Comparison of ENCODE assay signal across 10 cellular contexts in genomic region chr3:50242371-50242770, GRCh38. TPM values are rescaled to one million over a fixed set of nuclear protein-coding genes. Genes with fewer than 3 reads are reported as not detected.
A peak's percentile ranks its signal among the peaks of the same experiment; 100 is the strongest.
DNase-seq lines count a peak whose midpoint lies in the region; ATAC-seq and TF ChIP-seq lines count a peak whose summit lies in the region.
"Had no signal": no experiment of that assay in that cellular context is flagged by ENCODE, and none has a peak within 500 bp of the region (broad histone marks: within the 10 kb centered on the region; RNA-seq: fewer than 3 reads in every experiment).

No MANE protein-coding gene starts in this region.

- H3K4me3 ChIP-seq in GM23338 (0 out of 2 replicates have a peak overlapping the region, but pooled peaks have one; percentile 36), smooth muscle cell (no peak overlapping the region)

- H3F3A ChIP-seq in GM23338 (replicated peaks; ENCODE audit: low read depth), result peaks cover 31% of the 10 kb centered on the region
- H3F3A ChIP-seq in smooth muscle cell (ENCODE audit: low read depth), result peaks cover 23% of the 10 kb centered on the region

- H3K36me3 Mint-ChIP-seq in GM23338 (ENCODE audit: low read depth) (peaks cover 15% of the 10 kb centered on the region), activated B cell treated with CpG ODN at 0.5 μM for 24 hours (ENCODE audit: low read depth) (peaks cover 40% of the 10 kb centered on the region), glutamatergic neuron (ENCODE audit: unreplicated experiment) (no peaks in the 10 kb centered on the region)

- H3K9ac ChIP-seq in smooth muscle cell (ENCODE audit: low read depth), result peak overlapping the region; percentile 59

- intact Hi-C loops in activated B cell treated with CpG ODN at 0.5 μM for 24 hours (cut with micrococcal nuclease), result no loop called here

- H3K9me3 ChIP-seq in smooth muscle cell (replicated peaks; ENCODE audit: low read depth), result no peaks in the 10 kb centered on the region

- TF ChIP-seq CTCF in GM23338 (conservative IDR thresholded peaks at IDR 0.05; ENCODE audit: low read depth in 2 of 2) (no peak), activated B cell treated with CpG ODN at 0.5 μM for 24 hours (IDR thresholded peaks at IDR 0.05) (no peak), glutamatergic neuron (IDR thresholded peaks at IDR 0.05; ENCODE audit: partially characterized antibody, unreplicated experiment) (no peak), smooth muscle cell (IDR thresholded peaks at IDR 0.05; ENCODE audit: borderline replicate concordance, insufficient read depth, poor library complexity, severe bottlenecking) (no peak)

- H4K20me1 ChIP-seq in GM23338 (replicated peaks; ENCODE audit: insufficient read depth) (peaks cover 40% of the 10 kb centered on the region), smooth muscle cell (ENCODE audit: low read depth) (peaks cover 76% of the 10 kb centered on the region)

- 91% methylated on average over 3 of the region's 4 CpGs for WGBS in smooth muscle cell (ENCODE audit: low lambda C conversion rate)

- H3K4me3 Mint-ChIP-seq in GM23338, result peak overlapping the region; percentile 37; the same call in 2 of the 3 replicates
- peak overlapping the region; percentile 78 for H3K4me3 Mint-ChIP-seq in activated B cell treated with CpG ODN at 0.5 μM for 24 hours
- peak overlapping the region; percentile 59 for H3K4me3 Mint-ChIP-seq in glutamatergic neuron (ENCODE audit: unreplicated experiment)

- H3K27ac Mint-ChIP-seq in GM23338 (peak overlapping the region; percentile 96), activated B cell treated with CpG ODN at 0.5 μM for 24 hours (peak overlapping the region; percentile 94), glutamatergic neuron (ENCODE audit: unreplicated experiment) (peak overlapping the region; percentile 98)

- H3K4me2 ChIP-seq in GM23338, result peak overlapping the region; percentile 84
- H3K4me2 ChIP-seq in smooth muscle cell, result no peak overlapping the region

- CTCF ChIA-PET in activated B cell treated with CpG ODN at 0.5 μM for 24 hours (lab: Charles Lee), result interaction anchor here (1.6 to 10.5 kb wide), 3 partner anchors 15 to 50 kb away, joined by 4 to 76 read pairs (median 9); no protein-coding TSS in a partner anchor

- no peaks in the 10 kb centered on the region for H3K9me2 ChIP-seq in GM23338 (ENCODE audit: insufficient read depth)

- H3K27me3 Mint-ChIP-seq in GM23338 (ENCODE audit: insufficient read depth, low read depth, poor library complexity), result peaks cover 21% of the 10 kb centered on the region
- H3K27me3 Mint-ChIP-seq in activated B cell treated with CpG ODN at 0.5 μM for 24 hours, result no peaks in the 10 kb centered on the region
- peaks cover 19% of the 10 kb centered on the region for H3K27me3 Mint-ChIP-seq in glutamatergic neuron (ENCODE audit: unreplicated experiment)

- H3K36me3 ChIP-seq in GM23338 (ENCODE audit: insufficient read depth) (no peaks in the 10 kb centered on the region), smooth muscle cell (ENCODE audit: low read depth) (no peaks in the 10 kb centered on the region)

- H3K4me1 ChIP-seq in GM23338 (ENCODE audit: insufficient read depth), result peaks cover 79% of the 10 kb centered on the region
- H3K4me1 ChIP-seq in smooth muscle cell (ENCODE audit: low read depth), result peaks cover 70% of the 10 kb centered on the region

- ATAC-seq in GM23338, result no peak
- no peak for ATAC-seq in activated B cell treated with CpG ODN at 0.5 μM for 24 hours (ENCODE audit: low read depth)
- no peak for ATAC-seq in GM21529 (IDR thresholded peaks at IDR 0.05; ENCODE audit: unreplicated experiment)

- H3K79me2 ChIP-seq in GM23338 (replicated peaks; ENCODE audit: insufficient read depth) (peaks cover 91% of the 10 kb centered on the region), smooth muscle cell (ENCODE audit: low read depth) (peaks cover 93% of the 10 kb centered on the region)

- no peak overlapping the region for H2AFZ ChIP-seq in GM23338
- H2AFZ ChIP-seq in smooth muscle cell (ENCODE audit: low read depth), result no peak overlapping the region

- POLR2A ChIA-PET in activated B cell treated with CpG ODN at 0.5 μM for 24 hours (lab: Charles Lee), result interaction anchor here (1.3 to 5.1 kb wide), 3 partner anchors 14 to 50 kb away, joined by 5 to 66 read pairs (median 6); partner anchors contain the start of gene IFRD2

- H3K9me3 Mint-ChIP-seq in GM23338, result no peaks in the 10 kb centered on the region
- H3K9me3 Mint-ChIP-seq in activated B cell treated with CpG ODN at 0.5 μM for 24 hours, result no peaks in the 10 kb centered on the region
- peaks cover 15% of the 10 kb centered on the region for H3K9me3 Mint-ChIP-seq in glutamatergic neuron (ENCODE audit: unreplicated experiment)

- H3K4me1 Mint-ChIP-seq in GM23338 (peaks cover 92% of the 10 kb centered on the region), activated B cell treated with CpG ODN at 0.5 μM for 24 hours (peaks cover 89% of the 10 kb centered on the region), glutamatergic neuron (ENCODE audit: low read depth, unreplicated experiment) (peaks cover 56% of the 10 kb centered on the region)

- no peak for DNase-seq in GM23338 (ENCODE audit: low spot score)
- DNase-seq in activated B cell treated with CpG ODN at 0.5 μM for 24 hours, result no peak
- DNase-seq in glutamatergic neuron, result no peak
- no peak for DNase-seq in smooth muscle cell (lab: John Stamatoyannopoulos, UW; ENCODE audit: unreplicated experiment)
- no peak for DNase-seq in activated effector memory CD4-positive, alpha-beta T cell treated with Interleukin-2 at 50 U/mL for 16 hours
- no peak for DNase-seq in NCI-H345 (lab: John Stamatoyannopoulos, UW)
- no peak for DNase-seq in HUDEP-2 (lab: John Stamatoyannopoulos, UW; ENCODE audit: unreplicated experiment in 76 of 76)
- DNase-seq: NCI-H1048 had no signal

- H3K27ac ChIP-seq in GM23338 (ENCODE audit: low read depth), result no peak overlapping the region; the same call in 1 of the 2 replicates
- peak overlapping the region; percentile 93 for H3K27ac ChIP-seq in smooth muscle cell (ENCODE audit: low read depth)

- H3K27me3 ChIP-seq in GM23338 (ENCODE audit: insufficient read depth) (no peaks in the 10 kb centered on the region), smooth muscle cell (ENCODE audit: low read depth) (no peaks in the 10 kb centered on the region)

TF ChIP-seq in GM23338, 12 proteins besides CTCF, POLR2A, EP300 and RAD21 (continues in another document):
- no peak for TF ChIP-seq EZH2 (IDR thresholded peaks at IDR 0.05; ENCODE audit: low read depth, unreplicated experiment)

RNA-seq across cellular contexts. Expression of gene GNAI2, which starts 6.4 kb away (rescaled TPM):
- total RNA-seq in GM23338 (2014; rRNA removed; shearing (Covaris generic)), result 132 and 153 TPM in 2 replicates
- polyA plus RNA-seq in GM23338 (2016; fragmentation: Nextera tagmentation; extraction: Ambion mirVana), result 138 and 140 TPM in 2 replicates
- 281 and 295 TPM in 2 replicates for total RNA-seq in activated B cell treated with CpG ODN at 0.5 μM for 24 hours
- 297 TPM for total RNA-seq in glutamatergic neuron (ENCODE audit: unreplicated experiment)
- total RNA-seq in smooth muscle cell, result 209 and 230 TPM in 2 replicates
- 454 and 466 TPM in 2 replicates for polyA plus RNA-seq in smooth muscle cell

RNA-seq across cellular contexts. Expression of gene SEMA3B, which starts 26.6 kb away (rescaled TPM):
- 2.4 and 8.0 TPM in 2 replicates for total RNA-seq in GM23338 (2014; rRNA removed; shearing (Covaris generic))
- polyA plus RNA-seq in GM23338 (2016; fragmentation: Nextera tagmentation; extraction: Ambion mirVana) (3.0 and 3.3 TPM in 2 replicates), smooth muscle cell (26.3 and 70.7 TPM in 2 replicates)
- total RNA-seq in activated B cell treated with CpG ODN at 0.5 μM for 24 hours (0.15 TPM in 1 of 2 replicates, not detected in the other), glutamatergic neuron (ENCODE audit: unreplicated experiment) (5.4 TPM), smooth muscle cell (26.8 and 48.3 TPM in 2 replicates)

RNA-seq across cellular contexts. Expression of gene LSMEM2, which starts 36.5 kb away (rescaled TPM):
- 0.59 and 1.5 TPM in 2 replicates for total RNA-seq in GM23338 (2014; rRNA removed; shearing (Covaris generic))
- polyA plus RNA-seq in GM23338 (2016; fragmentation: Nextera tagmentation; extraction: Ambion mirVana) (0.86 and 1.5 TPM in 2 replicates), smooth muscle cell (0.87 TPM in 1 of 2 replicates, not detected in the other)
- total RNA-seq in activated B cell treated with CpG ODN at 0.5 μM for 24 hours (not detected in 2 replicates), glutamatergic neuron (ENCODE audit: unreplicated experiment) (not detected), smooth muscle cell (0.09 and 0.18 TPM in 2 replicates)
- total RNA-seq: lung microvascular endothelial cell had no signal

RNA-seq across cellular contexts. Expression of gene SLC38A3, which starts 37.3 kb away (rescaled TPM):
- total RNA-seq in GM23338 (2014; rRNA removed; shearing (Covaris generic)), result 0.28 and 3.0 TPM in 2 replicates
- 0.68 and 1.3 TPM in 2 replicates for polyA plus RNA-seq in GM23338 (2016; fragmentation: Nextera tagmentation; extraction: Ambion mirVana)
- total RNA-seq in activated B cell treated with CpG ODN at 0.5 μM for 24 hours, result not detected in 2 replicates
- not detected for total RNA-seq in glutamatergic neuron (ENCODE audit: unreplicated experiment)
- 0.58 and 3.9 TPM in 2 replicates for total RNA-seq in smooth muscle cell
- 3.5 and 4.2 TPM in 2 replicates for polyA plus RNA-seq in smooth muscle cell
- total RNA-seq: lung microvascular endothelial cell had no signal

RNA-seq across cellular contexts. Expression of gene IFRD2, which starts 49.9 kb away (rescaled TPM):
- 91.5 and 92.4 TPM in 2 replicates for total RNA-seq in GM23338 (2014; rRNA removed; shearing (Covaris generic))
- polyA plus RNA-seq in GM23338 (2016; fragmentation: Nextera tagmentation; extraction: Ambion mirVana) (80.8 and 89.7 TPM in 2 replicates), smooth muscle cell (59.3 and 62.6 TPM in 2 replicates)
- total RNA-seq in activated B cell treated with CpG ODN at 0.5 μM for 24 hours (92.2 and 105 TPM in 2 replicates), glutamatergic neuron (ENCODE audit: unreplicated experiment) (38.2 TPM), smooth muscle cell (19.9 and 20.8 TPM in 2 replicates)
